ENCODE assay signal across 21 cellular contexts in genomic region chr18:75113455-75113854, GRCh38.
A peak's percentile ranks its signal among the peaks of the same experiment; 100 is the strongest.
DNase-seq lines count a peak whose midpoint lies in the region; ATAC-seq and TF ChIP-seq lines count a peak whose summit lies in the region.
"Had no signal": no experiment of that assay in that cellular context is flagged by ENCODE, and none has a peak within 500 bp of the region (broad histone marks: within the 10 kb centered on the region; RNA-seq: fewer than 3 reads in every experiment).

No MANE protein-coding gene starts in this region.

- DNase-seq in IMR-90 = no peak
- no peak for DNase-seq in body of pancreas
- DNase-seq in mesenteric fat pad (ENCODE audit: low spot score) = peak; percentile 49
- DNase-seq in KG1 (lab: John Stamatoyannopoulos, UW) = no peak
- DNase-seq: ACHN; BE2C; C1 segment of cervical spinal cord; CD4-positive, CD25-positive, alpha-beta regulatory T cell; CD8-positive, alpha-beta memory T cell; COR-L47; DMS 273 treated with DMSO at 0.1 percent for 48 hours; DMS53; DND-41; EL; GM23248 had no signal

- H2AK9ac ChIP-seq in IMR-90 (replicated peaks; ENCODE audit: low read depth, low read length, poor library complexity) = peak overlapping the region; percentile 57

- no peak overlapping the region for H2BK5ac ChIP-seq in IMR-90 (ENCODE audit: low read depth, low read length, poor library complexity, severe bottlenecking)

- ATAC-seq in IMR-90 (ENCODE audit: low read depth) = no peak
- ATAC-seq in body of pancreas = peak; percentile 12
- ATAC-seq in GM18907 (IDR thresholded peaks at IDR 0.05; ENCODE audit: unreplicated experiment) = no peak
- ATAC-seq in GM21390 (IDR thresholded peaks at IDR 0.05; ENCODE audit: unreplicated experiment) = no peak
- ATAC-seq: GM12878 had no signal

- no peak overlapping the region for H3K56ac ChIP-seq in IMR-90 (ENCODE audit: extremely low read depth, insufficient read depth, low read length)

- H3K27me3 ChIP-seq in IMR-90 (ENCODE audit: control insufficient read depth, insufficient read depth, low read length) (peaks cover 10% of the 10 kb centered on the region; the same call in 1 of the 2 replicates), body of pancreas (no peaks in the 10 kb centered on the region), rectal smooth muscle tissue (ENCODE audit: control insufficient read depth, insufficient read depth, low read length) (no peaks in the 10 kb centered on the region)
- H3K27me3 ChIP-seq: BE2C had no signal

- H4K8ac ChIP-seq in IMR-90 (ENCODE audit: low read depth in 2 of 2, low read length in 2 of 2) = no peak overlapping the region

- in situ Hi-C loops in IMR-90 (cut with MboI; ENCODE audit: low sequenced_read_pairs) = no loop called here

- H3K4me3 ChIP-seq in IMR-90 (ENCODE audit: insufficient read depth, low read depth, low read length) (no peak overlapping the region), body of pancreas (no peak overlapping the region), rectal smooth muscle tissue (ENCODE audit: low read length) (no peak overlapping the region)
- H3K4me3 ChIP-seq: GM12878, GM23248, HAP-1 had no signal

- TF ChIP-seq CTCF in IMR-90 (conservative IDR thresholded peaks at IDR 0.05; ENCODE audit: low read depth, low read length) (no peak), body of pancreas (IDR thresholded peaks at IDR 0.05) (no peak)

- no peak overlapping the region for H3K4ac ChIP-seq in IMR-90 (ENCODE audit: low read depth, low read length)

- H2AK5ac ChIP-seq in IMR-90 (ENCODE audit: low read depth, low read length) = no peak overlapping the region

- H3K9me1 ChIP-seq in IMR-90 (ENCODE audit: insufficient read depth, low read length) = no peaks in the 10 kb centered on the region

- dilution Hi-C loops in IMR-90 (cut with HindIII; ENCODE audit: low sequenced_read_pairs, unreplicated experiment) = no loop called here

- H3K4me1 ChIP-seq in IMR-90 (ENCODE audit: control insufficient read depth, insufficient read depth, low read length) (no peaks in the 10 kb centered on the region), body of pancreas (no peaks in the 10 kb centered on the region), rectal smooth muscle tissue (ENCODE audit: control insufficient read depth, insufficient read depth, low read length) (peaks cover 10% of the 10 kb centered on the region)
- H3K4me1 ChIP-seq: BE2C, HAP-1 had no signal

- no peaks in the 10 kb centered on the region for H4K20me1 ChIP-seq in IMR-90 (ENCODE audit: insufficient read depth, low read length)

- no peak overlapping the region for H4K91ac ChIP-seq in IMR-90 (ENCODE audit: insufficient read depth, low read depth, low read length)

- H3K9ac ChIP-seq in IMR-90 (ENCODE audit: low read depth, low read length) = no peak overlapping the region
- H3K9ac ChIP-seq in rectal smooth muscle tissue (ENCODE audit: low read length) = no peak overlapping the region
- H3K9ac ChIP-seq: GM23248 had no signal

- H3K4me2 ChIP-seq in IMR-90 (ENCODE audit: low read depth, low read length) = no peak overlapping the region

- H3K9me3 ChIP-seq in IMR-90 (ENCODE audit: control insufficient read depth, insufficient read depth, low read length) = no peaks in the 10 kb centered on the region
- H3K9me3 ChIP-seq in body of pancreas = no peaks in the 10 kb centered on the region
- H3K9me3 ChIP-seq: BE2C, HAP-1 had no signal

- WGBS in IMR-90 (ENCODE audit: extremely low coverage in 2 of 2, insufficient read length in 1 of 2), 2 experiments = 80% methylated on average over 1 of the region's 5 CpGs; no CpG with 5 or more reads in 1 of the 2 experiments
- WGBS in body of pancreas, 2 donors = 67 to 68% methylated on average over 4 to 5 of the region's 5 CpGs

- intact Hi-C loops in IMR-90 (cut with micrococcal nuclease) = no loop called here
- intact Hi-C loops in body of pancreas (cut with DNase I) = no loop called here

- no peak overlapping the region for H3K18ac ChIP-seq in IMR-90 (ENCODE audit: low read depth, low read length)

- no peak overlapping the region for H3K23ac ChIP-seq in IMR-90 (ENCODE audit: low read depth, low read length)

- no peak overlapping the region for H2BK15ac ChIP-seq in IMR-90 (ENCODE audit: low read depth, low read length)

- POLR2A ChIA-PET in IMR-90 (lab: Charles Lee; ENCODE audit: unreplicated experiment) = no interaction called here

- peak overlapping the region; percentile 56 for H2AFZ ChIP-seq in IMR-90 (replicated peaks; ENCODE audit: low read length, poor library complexity)
- H2AFZ ChIP-seq: GM23248 had no signal

- TF ChIP-seq POLR2A in IMR-90 (IDR thresholded peaks at IDR 0.05; ENCODE audit: low read depth, low read length) (no peak), body of pancreas (IDR thresholded peaks at IDR 0.05) (no peak)

- H3K79me1 ChIP-seq in IMR-90 (ENCODE audit: low read depth in 1 of 2, low read length in 2 of 2) = no peaks in the 10 kb centered on the region

- CTCF ChIA-PET in IMR-90 (lab: Yijun Ruan, JAX) = no interaction called here

- no peak overlapping the region for H4K5ac ChIP-seq in IMR-90 (ENCODE audit: low read depth, low read length)

- no peak overlapping the region for H3K14ac ChIP-seq in IMR-90 (replicated peaks; ENCODE audit: low read depth, low read length)

- no peak overlapping the region for H3K27ac ChIP-seq in IMR-90 (ENCODE audit: insufficient read depth, low read length)
- H3K27ac ChIP-seq in body of pancreas = no peak overlapping the region
- H3K27ac ChIP-seq in rectal smooth muscle tissue (ENCODE audit: low read depth, low read length) = peak overlapping the region; percentile 76
- H3K27ac ChIP-seq: GM23248, HL-60 had no signal

- H2BK20ac ChIP-seq in IMR-90 (ENCODE audit: low read depth, low read length) = no peak overlapping the region

- no peaks in the 10 kb centered on the region for H3K36me3 ChIP-seq in IMR-90 (ENCODE audit: control insufficient read depth, insufficient read depth, low read length)
- H3K36me3 ChIP-seq in body of pancreas (replicated peaks in 1 of 2; ENCODE audit: insufficient read depth in 1 of 2, low read depth in 2 of 2) = no peaks in the 10 kb centered on the region
- no peaks in the 10 kb centered on the region for H3K36me3 ChIP-seq in rectal smooth muscle tissue (ENCODE audit: control insufficient read depth, insufficient read depth, low read length)
- H3K36me3 ChIP-seq: BE2C, HAP-1 had no signal

- no TSS peak for BruUV-seq in IMR-90 (replicated peaks; lab: Mats Ljungman, UMichigan)

- no peak for TF ChIP-seq RAD21 in IMR-90 (IDR thresholded peaks at IDR 0.05; ENCODE audit: low read length)

- no peak overlapping the region for H2BK120ac ChIP-seq in IMR-90 (ENCODE audit: low read depth, low read length)

TF ChIP-seq in IMR-90, 13 proteins besides CTCF, POLR2A, EP300 and RAD21:
- TF ChIP-seq SMC3 (IDR thresholded peaks at IDR 0.05; ENCODE audit: low read depth, low read length) (no peak), USF2 (IDR thresholded peaks at IDR 0.05; ENCODE audit: low read depth, low read length) (no peak), RCOR1 (IDR thresholded peaks at IDR 0.05; ENCODE audit: insufficient replicate concordance, low read length) (no peak), RFX5 (IDR thresholded peaks at IDR 0.05; ENCODE audit: low read depth, low read length) (no peak), ELK1 (IDR thresholded peaks at IDR 0.05; ENCODE audit: borderline replicate concordance, low read depth, low read length) (no peak), CEBPB (IDR thresholded peaks at IDR 0.05; ENCODE audit: low read depth, low read length) (no peak), MAFK (IDR thresholded peaks at IDR 0.05; ENCODE audit: low read depth, low read length) (no peak), BHLHE40 (IDR thresholded peaks at IDR 0.05; ENCODE audit: low read depth, low read length) (no peak), FOS (IDR thresholded peaks at IDR 0.05; ENCODE audit: low read depth, low read length) (no peak), MXI1 (IDR thresholded peaks at IDR 0.05; ENCODE audit: borderline replicate concordance, low read depth, low read length) (no peak)
